In the genomic region with DNA sequence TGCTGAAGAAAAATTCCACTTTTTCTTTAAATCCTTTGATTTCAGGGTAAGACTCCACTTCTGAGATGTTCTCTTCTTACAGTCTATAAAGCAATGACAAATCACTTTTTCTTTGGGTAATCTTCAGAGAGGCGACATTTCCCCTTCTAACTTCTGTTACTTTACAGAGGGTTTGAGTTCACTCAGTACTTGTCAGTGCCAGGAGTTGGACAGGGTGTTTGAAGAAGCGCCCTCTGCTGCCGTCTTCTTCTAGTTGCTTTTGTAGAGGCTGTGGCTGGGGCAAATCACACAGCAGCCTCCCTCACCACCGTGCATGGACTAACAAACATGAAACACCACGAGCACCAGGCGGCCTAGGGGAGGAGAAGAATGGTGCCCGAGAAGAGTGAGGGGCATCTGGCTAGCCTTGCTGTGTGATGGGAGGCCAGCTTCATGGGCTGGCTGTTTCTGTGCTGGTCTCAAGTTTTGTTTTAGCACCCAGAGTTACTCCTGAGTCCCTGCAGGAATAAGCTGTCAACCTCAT, we compare ENCODE assay signal across 9 cellular contexts. TPM values are rescaled to one million over a fixed set of nuclear protein-coding genes. Genes with fewer than 3 reads are reported as not detected.
A peak's percentile ranks its signal among the peaks of the same experiment; 100 is the strongest.
DNase-seq lines count a peak whose midpoint lies in the region; ATAC-seq and TF ChIP-seq lines count a peak whose summit lies in the region.
"Had no signal": no experiment of that assay in that cellular context is flagged by ENCODE, and none has a peak within 500 bp of the region (broad histone marks: within the 10 kb centered on the region; RNA-seq: fewer than 3 reads in every experiment).

A gene with protein sequence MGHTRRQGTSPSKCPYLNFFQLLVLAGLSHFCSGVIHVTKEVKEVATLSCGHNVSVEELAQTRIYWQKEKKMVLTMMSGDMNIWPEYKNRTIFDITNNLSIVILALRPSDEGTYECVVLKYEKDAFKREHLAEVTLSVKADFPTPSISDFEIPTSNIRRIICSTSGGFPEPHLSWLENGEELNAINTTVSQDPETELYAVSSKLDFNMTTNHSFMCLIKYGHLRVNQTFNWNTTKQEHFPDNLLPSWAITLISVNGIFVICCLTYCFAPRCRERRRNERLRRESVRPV (minus strand): TSS at position 174 of the 523 bp plus-strand sequence. CDS start 1,886 bp downstream, outside the sequence.

- peaks cover 9% of the 10 kb centered on the region for H3K36me3 Mint-ChIP-seq in IgD-negative memory B cell

- intact Hi-C loops in left lung (cut with DNase I) (no loop called here), testis (cut with DNase I; ENCODE audit: low total_unique reads) (no loop called here)

- H3K27ac ChIP-seq in brain microvascular endothelial cell (no peak within 1 kb of the TSS), left lung (no peak within 1 kb of the TSS), testis (no peak within 1 kb of the TSS)

- no peaks in the 10 kb centered on the region for H3K27me3 Mint-ChIP-seq in IgD-negative memory B cell

- H3K36me3 ChIP-seq in brain microvascular endothelial cell (replicated peaks), result no peaks in the 10 kb centered on the region
- no peaks in the 10 kb centered on the region for H3K36me3 ChIP-seq in left lung
- H3K36me3 ChIP-seq in testis (ENCODE audit: low read depth, missing control alignments), result no peaks in the 10 kb centered on the region

- peak; percentile 56 for ATAC-seq in GM21825 (IDR thresholded peaks at IDR 0.05; ENCODE audit: unreplicated experiment)
- ATAC-seq in left lung, result peak; percentile 79

- in situ Hi-C loops in brain microvascular endothelial cell (cut with HindIII; ENCODE audit: low pct_ligation_motif_present, low sequenced_read_pairs), result no loop called here

- H3K9me3 ChIP-seq in left lung, result peaks cover 0 to 2% of the 10 kb centered on the region in 2 donors
- no peaks in the 10 kb centered on the region for H3K9me3 ChIP-seq in testis

- H3K4me1 Mint-ChIP-seq in IgD-negative memory B cell, result peaks cover 45 to 67% (median 56%) of the 10 kb centered on the region in 3 donors

- peaks cover 0 to 1% (median 0%) of the 10 kb centered on the region in 3 donors for H3K9me3 Mint-ChIP-seq in IgD-negative memory B cell

- DNase-seq in NCI-H1694 treated with DMSO at 0.1 percent for 48 hours (lab: John Stamatoyannopoulos, UW) (peak; percentile 6), NCI-H1694 (lab: John Stamatoyannopoulos, UW) (no peak), T-helper 2 cell (peak in 3 of 5 experiments; percentile 21 to 90 (median 50)), brain microvascular endothelial cell (peak; percentile 51), left lung (peak in 1 of 2 donors; percentile 69), testis (peak; percentile 78)

- H3K4me3 ChIP-seq in brain microvascular endothelial cell (ENCODE audit: low read depth, low read length), result no peak within 1 kb of the TSS
- peak within 1 kb of the TSS in 1 of 2 donors; percentile 0 for H3K4me3 ChIP-seq in left lung
- no peak within 1 kb of the TSS for H3K4me3 ChIP-seq in testis

- no peaks in the 10 kb centered on the region for H3K27me3 ChIP-seq in brain microvascular endothelial cell (replicated peaks)
- H3K27me3 ChIP-seq in left lung, result no peaks in the 10 kb centered on the region
- no peaks in the 10 kb centered on the region for H3K27me3 ChIP-seq in testis
- H3K27me3 ChIP-seq: BLaER1 treated with 17β-estradiol and CSF1 and Interleukin-3, amounts not matched to agents 10 nM and 100 nM had no signal

- peak within 1 kb of the TSS; percentile 79 to 94 (median 88) for H3K4me3 Mint-ChIP-seq in IgD-negative memory B cell

- TF ChIP-seq CTCF in brain microvascular endothelial cell (IDR thresholded peaks at IDR 0.05; ENCODE audit: low read depth, low read length, missing control alignments) (peak; percentile 68), left lung (IDR thresholded peaks at IDR 0.05) (peak in 1 of 2 donors; percentile 10), testis (IDR thresholded peaks at IDR 0.05) (no peak)

- H3K4me1 ChIP-seq in left lung, result peaks cover 0 to 18% of the 10 kb centered on the region in 2 donors
- no peaks in the 10 kb centered on the region for H3K4me1 ChIP-seq in testis

- no peak for TF ChIP-seq POLR2A in testis (IDR thresholded peaks at IDR 0.05)

- peak within 1 kb of the TSS; percentile 95 to 100 (median 99) for H3K27ac Mint-ChIP-seq in IgD-negative memory B cell

- WGBS in testis, 2 donors, result 57 to 70% methylated on average over 3 to 7 of the region's 7 CpGs

RNA-seq across cellular contexts. Expression of the gene that starts here (rescaled TPM):
- polyA plus RNA-seq in IgD-negative memory B cell (9.3 TPM), testis (ENCODE audit: insufficient read depth, low read depth, low replicate concordance) (0.42 TPM)
- total RNA-seq in left lung (1 to 10 TPM; 3.7 to 5.4 TPM), testis (1 to 10 TPM in 1 of 2 donors, under 1 TPM in 1; 0.74 to 2.0 TPM)
